ENCODE assay signal across 9 cellular contexts in genomic region chr1:10399487-10399917, GRCh38. TPM values are rescaled to one million over a fixed set of nuclear protein-coding genes. Genes with fewer than 3 reads are reported as not detected.
DNase-seq lines count a peak whose midpoint lies in the region; ATAC-seq, FAIRE-seq and TF ChIP-seq lines count a peak whose summit lies in the region.
"Had no signal": no experiment of that assay in that cellular context is flagged by ENCODE, and none has a peak within 500 bp of the region (broad histone marks: within the 10 kb centered on the region; RNA-seq: fewer than 3 reads in every experiment).

No MANE protein-coding gene starts in this region.

- no peak for TF ChIP-seq CTCF in HFF-Myc (IDR thresholded peaks at IDR 0.05; ENCODE audit: low read depth, low read length, missing control alignments)
- no peak for TF ChIP-seq CTCF in pancreas (IDR thresholded peaks at IDR 0.05)

- H3K36me3 ChIP-seq in CD8-positive, alpha-beta memory T cell (ENCODE audit: insufficient read depth, low read length) = peaks cover 12% of the 10 kb centered on the region
- peaks cover 2 to 14% (median 6%) of the 10 kb centered on the region in 3 donors for H3K36me3 ChIP-seq in pancreas

- CTCF ChIA-PET in CD8-positive, alpha-beta memory T cell (lab: Charles Lee) = interaction anchor here (1.5 to 2.2 kb wide), 2 partner anchors 30 to 189 kb away, joined by 4 to 8 read pairs; partner anchors contain the start of gene KIF1B

- no peaks in the 10 kb centered on the region for H3K9me3 ChIP-seq in CD8-positive, alpha-beta memory T cell (ENCODE audit: low read length)
- H3K9me3 ChIP-seq in pancreas = no peaks in the 10 kb centered on the region

- peak overlapping the region; percentile 79 for H3K27ac ChIP-seq in CD8-positive, alpha-beta memory T cell (ENCODE audit: low read depth, low read length)
- H3K27ac ChIP-seq in pancreas = peak overlapping the region in 3 of 4 donors; percentile 86

- H3K27me3 ChIP-seq in CD8-positive, alpha-beta memory T cell (ENCODE audit: insufficient read depth, low read length, poor library complexity, severe bottlenecking) = no peaks in the 10 kb centered on the region
- no peaks in the 10 kb centered on the region for H3K27me3 ChIP-seq in pancreas

- intact Hi-C loops in Right ventricle myocardium inferior (cut with DNase I) (no loop called here), pancreas (cut with DNase I) (no loop called here)

- peak overlapping the region; percentile 84 to 98 (median 90) for H3K4me3 Mint-ChIP-seq in CD8-positive, alpha-beta memory T cell

- no peak for DNase-seq in CD8-positive, alpha-beta memory T cell
- DNase-seq in HFF-Myc (ENCODE audit: extremely low read depth, low read depth) = no peak
- peak; percentile 1 for DNase-seq in activated effector memory CD4-positive, alpha-beta T cell treated with Interleukin-2 at 50 U/mL for 16 hours
- peak; percentile 77 for DNase-seq in Right ventricle myocardium inferior (ENCODE audit: missing footprints)
- DNase-seq in pancreas = peak in 3 of 6 donors; percentile 7 to 34 (median 26)
- DNase-seq in HPDE6-E6E7 (ENCODE audit: extremely low spot score) = no peak

- WGBS in pancreas, 2 donors = 0 to 1% methylated on average over 30 to 34 of the region's 34 CpGs

- H3K9me3 Mint-ChIP-seq in CD8-positive, alpha-beta memory T cell = no peaks in the 10 kb centered on the region

- H3K27me3 Mint-ChIP-seq in CD8-positive, alpha-beta memory T cell = no peaks in the 10 kb centered on the region

- ATAC-seq in Right ventricle myocardium inferior = no peak
- peak in 1 of 4 donors; percentile 4 for ATAC-seq in pancreas
- no peak for ATAC-seq in GM21526 (IDR thresholded peaks at IDR 0.05; ENCODE audit: low FRiP score, unreplicated experiment)
- ATAC-seq in HG02642 (IDR thresholded peaks at IDR 0.05; ENCODE audit: poor library complexity, unreplicated experiment) = no peak

- peaks cover 11% of the 10 kb centered on the region for H3K4me1 ChIP-seq in CD8-positive, alpha-beta memory T cell (ENCODE audit: insufficient read depth, low read length)
- H3K4me1 ChIP-seq in pancreas = peaks cover 0 to 12% (median 0%) of the 10 kb centered on the region in 3 donors

- peak overlapping the region; percentile 98 for H3K4me3 ChIP-seq in CD8-positive, alpha-beta memory T cell (ENCODE audit: low read length)
- H3K4me3 ChIP-seq in HFF-Myc (replicated peaks; ENCODE audit: low read depth, low read length) (peak overlapping the region; percentile 85), pancreas (peak overlapping the region; percentile 82 to 97 (median 94))

- peaks cover 9 to 25% (median 21%) of the 10 kb centered on the region in 3 donors for H3K4me1 Mint-ChIP-seq in CD8-positive, alpha-beta memory T cell

- no peak for FAIRE-seq in pancreas (lab: Jason Lieb, UNC)

- POLR2A ChIA-PET in CD8-positive, alpha-beta memory T cell (lab: Charles Lee) = interaction anchor here (1.8 to 2.0 kb wide), 2 partner anchors 12 to 189 kb away, joined by 4 read pairs; partner anchors contain the start of gene KIF1B

- H3K36me3 Mint-ChIP-seq in CD8-positive, alpha-beta memory T cell = peaks cover 5 to 37% (median 9%) of the 10 kb centered on the region in 3 donors

- peak overlapping the region; percentile 58 to 94 (median 76) for H3K27ac Mint-ChIP-seq in CD8-positive, alpha-beta memory T cell

RNA-seq across cellular contexts. Expression of gene PGD, which starts 0.6 kb away (rescaled TPM):
- 100 to 1,000 TPM; 115 to 116 TPM for total RNA-seq in CD8-positive, alpha-beta memory T cell
- 42.4 TPM for polyA plus RNA-seq in CD8-positive, alpha-beta memory T cell
- total RNA-seq in Right ventricle myocardium inferior (42.1 TPM), pancreas (10 to 100 TPM; 13.5 to 40.0 (median 24.2) TPM)
- 10 to 100 TPM; 12.7 to 28.3 TPM for polyA plus RNA-seq in pancreas

RNA-seq across cellular contexts. Expression of gene CENPS, which starts 30.7 kb away (rescaled TPM):
- total RNA-seq in CD8-positive, alpha-beta memory T cell = 10 to 100 TPM; 32.2 TPM
- polyA plus RNA-seq in CD8-positive, alpha-beta memory T cell = 9.7 TPM
- total RNA-seq in Right ventricle myocardium inferior = 7.6 TPM
- 1 to 10 TPM; 4.7 to 9.3 (median 7.6) TPM for total RNA-seq in pancreas
- polyA plus RNA-seq in pancreas = 10 to 100 TPM; 13.4 to 19.9 TPM

RNA-seq across cellular contexts. Expression of gene CORT, which starts 50.3 kb away (rescaled TPM):
- under 1 TPM in 1 of 2 experiments, not detected in 1; 0.71 TPM for total RNA-seq in CD8-positive, alpha-beta memory T cell
- not detected for polyA plus RNA-seq in CD8-positive, alpha-beta memory T cell
- total RNA-seq in Right ventricle myocardium inferior = 0.32 TPM
- under 1 TPM in 1 of 6 donors, not detected in 5; 0.22 TPM for total RNA-seq in pancreas
- polyA plus RNA-seq in pancreas = under 1 TPM; 0.34 to 0.85 TPM
- total RNA-seq: T-helper 1 cell treated with Interleukin-12 subunit alpha and Interleukin-12 subunit beta and Interleukin-4 antibody, amounts not matched to agents 30 ng/mL and 1 ng/mL, for 36 hours had no signal

Comparison
In these comparisons a context has a peak if more than half of its experiments do, and no peak if none do; other contexts are left out.
1. DNase-seq: peak in activated effector memory CD4-positive, alpha-beta T cell treated with Interleukin-2 at 50 U/mL for 16 hours (single experiment) and Right ventricle myocardium inferior (single experiment); none in CD8-positive, alpha-beta memory T cell (0 of 5), HFF-Myc (single experiment) and HPDE6-E6E7 (single experiment).
2. Peak in every context shown above with its lines, with median percentiles within 50 percentile points of each other: H3K4me3 ChIP-seq.